In genomic region chr5:32443541-32444190, GRCh38 we compare ENCODE assay signal across 1 cellular context.
TF ChIP-seq lines count a peak whose summit lies in the region.

No MANE protein-coding gene starts in this region.

TF ChIP-seq in GM12878, 131 proteins besides CTCF, POLR2A, EP300 and RAD21 (continued from another document):
- TF ChIP-seq, protein P1, sequence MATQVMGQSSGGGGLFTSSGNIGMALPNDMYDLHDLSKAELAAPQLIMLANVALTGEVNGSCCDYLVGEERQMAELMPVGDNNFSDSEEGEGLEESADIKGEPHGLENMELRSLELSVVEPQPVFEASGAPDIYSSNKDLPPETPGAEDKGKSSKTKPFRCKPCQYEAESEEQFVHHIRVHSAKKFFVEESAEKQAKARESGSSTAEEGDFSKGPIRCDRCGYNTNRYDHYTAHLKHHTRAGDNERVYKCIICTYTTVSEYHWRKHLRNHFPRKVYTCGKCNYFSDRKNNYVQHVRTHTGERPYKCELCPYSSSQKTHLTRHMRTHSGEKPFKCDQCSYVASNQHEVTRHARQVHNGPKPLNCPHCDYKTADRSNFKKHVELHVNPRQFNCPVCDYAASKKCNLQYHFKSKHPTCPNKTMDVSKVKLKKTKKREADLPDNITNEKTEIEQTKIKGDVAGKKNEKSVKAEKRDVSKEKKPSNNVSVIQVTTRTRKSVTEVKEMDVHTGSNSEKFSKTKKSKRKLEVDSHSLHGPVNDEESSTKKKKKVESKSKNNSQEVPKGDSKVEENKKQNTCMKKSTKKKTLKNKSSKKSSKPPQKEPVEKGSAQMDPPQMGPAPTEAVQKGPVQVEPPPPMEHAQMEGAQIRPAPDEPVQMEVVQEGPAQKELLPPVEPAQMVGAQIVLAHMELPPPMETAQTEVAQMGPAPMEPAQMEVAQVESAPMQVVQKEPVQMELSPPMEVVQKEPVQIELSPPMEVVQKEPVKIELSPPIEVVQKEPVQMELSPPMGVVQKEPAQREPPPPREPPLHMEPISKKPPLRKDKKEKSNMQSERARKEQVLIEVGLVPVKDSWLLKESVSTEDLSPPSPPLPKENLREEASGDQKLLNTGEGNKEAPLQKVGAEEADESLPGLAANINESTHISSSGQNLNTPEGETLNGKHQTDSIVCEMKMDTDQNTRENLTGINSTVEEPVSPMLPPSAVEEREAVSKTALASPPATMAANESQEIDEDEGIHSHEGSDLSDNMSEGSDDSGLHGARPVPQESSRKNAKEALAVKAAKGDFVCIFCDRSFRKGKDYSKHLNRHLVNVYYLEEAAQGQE (IDR thresholded peaks at IDR 0.05; ENCODE audit: low read depth, low read length): no peak
- no peak for TF ChIP-seq ZSCAN29 (IDR thresholded peaks at IDR 0.05)
- TF ChIP-seq ZZZ3 (IDR thresholded peaks at IDR 0.05; ENCODE audit: control insufficient read depth, insufficient read length, low read depth): no peak
- TF ChIP-seq, protein P2, sequence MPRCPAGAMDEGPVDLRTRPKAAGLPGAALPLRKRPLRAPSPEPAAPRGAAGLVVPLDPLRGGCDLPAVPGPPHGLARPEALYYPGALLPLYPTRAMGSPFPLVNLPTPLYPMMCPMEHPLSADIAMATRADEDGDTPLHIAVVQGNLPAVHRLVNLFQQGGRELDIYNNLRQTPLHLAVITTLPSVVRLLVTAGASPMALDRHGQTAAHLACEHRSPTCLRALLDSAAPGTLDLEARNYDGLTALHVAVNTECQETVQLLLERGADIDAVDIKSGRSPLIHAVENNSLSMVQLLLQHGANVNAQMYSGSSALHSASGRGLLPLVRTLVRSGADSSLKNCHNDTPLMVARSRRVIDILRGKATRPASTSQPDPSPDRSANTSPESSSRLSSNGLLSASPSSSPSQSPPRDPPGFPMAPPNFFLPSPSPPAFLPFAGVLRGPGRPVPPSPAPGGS (IDR thresholded peaks at IDR 0.05; ENCODE audit: borderline replicate concordance, insufficient read depth, low read depth, low read length, poor library complexity, severe bottlenecking): no peak
- no peak for TF ChIP-seq ATF7 (IDR thresholded peaks at IDR 0.05; ENCODE audit: low read depth)
- TF ChIP-seq NFYA (IDR thresholded peaks at IDR 0.05; ENCODE audit: borderline replicate concordance, low read depth, low read length): no peak
- TF ChIP-seq, protein P3, sequence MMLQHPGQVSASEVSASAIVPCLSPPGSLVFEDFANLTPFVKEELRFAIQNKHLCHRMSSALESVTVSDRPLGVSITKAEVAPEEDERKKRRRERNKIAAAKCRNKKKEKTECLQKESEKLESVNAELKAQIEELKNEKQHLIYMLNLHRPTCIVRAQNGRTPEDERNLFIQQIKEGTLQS (IDR thresholded peaks at IDR 0.05; ENCODE audit: borderline replicate concordance, extremely low read depth, low read depth, low read length): no peak
- TF ChIP-seq, protein P4, sequence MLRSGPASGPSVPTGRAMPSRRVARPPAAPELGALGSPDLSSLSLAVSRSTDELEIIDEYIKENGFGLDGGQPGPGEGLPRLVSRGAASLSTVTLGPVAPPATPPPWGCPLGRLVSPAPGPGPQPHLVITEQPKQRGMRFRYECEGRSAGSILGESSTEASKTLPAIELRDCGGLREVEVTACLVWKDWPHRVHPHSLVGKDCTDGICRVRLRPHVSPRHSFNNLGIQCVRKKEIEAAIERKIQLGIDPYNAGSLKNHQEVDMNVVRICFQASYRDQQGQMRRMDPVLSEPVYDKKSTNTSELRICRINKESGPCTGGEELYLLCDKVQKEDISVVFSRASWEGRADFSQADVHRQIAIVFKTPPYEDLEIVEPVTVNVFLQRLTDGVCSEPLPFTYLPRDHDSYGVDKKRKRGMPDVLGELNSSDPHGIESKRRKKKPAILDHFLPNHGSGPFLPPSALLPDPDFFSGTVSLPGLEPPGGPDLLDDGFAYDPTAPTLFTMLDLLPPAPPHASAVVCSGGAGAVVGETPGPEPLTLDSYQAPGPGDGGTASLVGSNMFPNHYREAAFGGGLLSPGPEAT (IDR thresholded peaks at IDR 0.05; ENCODE audit: low read depth): 0 out of 2 replicates have a peak, but pooled peaks have one; percentile 3
- no peak for TF ChIP-seq ETV6 (conservative IDR thresholded peaks at IDR 0.05 in 1 of 2, IDR thresholded peaks at IDR 0.05 in 1 of 2; ENCODE audit: borderline replicate concordance in 1 of 2, low read depth in 1 of 2)
- TF ChIP-seq EED (IDR thresholded peaks at IDR 0.05; ENCODE audit: low read depth): 0 out of 2 replicates have a peak, but pooled peaks have one; percentile 18
- TF ChIP-seq ZBTB40 (IDR thresholded peaks at IDR 0.05; ENCODE audit: borderline replicate concordance): no peak
- no peak for TF ChIP-seq CREM (IDR thresholded peaks at IDR 0.05; ENCODE audit: low read depth)
- TF ChIP-seq POU2F2 (IDR thresholded peaks at IDR 0.05; ENCODE audit: borderline replicate concordance, low read depth, low read length): 0 out of 3 replicates have a peak, but pooled peaks have one; percentile 12
- no peak for TF ChIP-seq FOXK2 (IDR thresholded peaks at IDR 0.05)
- TF ChIP-seq SIN3A (IDR thresholded peaks at IDR 0.05; ENCODE audit: low read depth, low read length): no peak
- no peak for TF ChIP-seq SMAD5 (IDR thresholded peaks at IDR 0.05; ENCODE audit: low read depth)
- TF ChIP-seq KLF5 (IDR thresholded peaks at IDR 0.05; ENCODE audit: partially characterized antibody): no peak
- 0 out of 2 replicates have a peak, but pooled peaks have one; percentile 21 for TF ChIP-seq IRF4 (IDR thresholded peaks at IDR 0.05; ENCODE audit: low read depth, low read length)
- TF ChIP-seq EGR1 (IDR thresholded peaks at IDR 0.05; ENCODE audit: borderline replicate concordance in 1 of 2, low read depth in 2 of 2, low read length in 2 of 2): peak in 1 of 2 experiments; percentile 51; a peak in 2 of 3 replicates
- no peak for TF ChIP-seq NR2F1 (conservative IDR thresholded peaks at IDR 0.05)
- TF ChIP-seq LARP7 (IDR thresholded peaks at IDR 0.05): peak; percentile 20; the same call in 1 of the 2 replicates
- no peak for TF ChIP-seq ZNF274 (IDR thresholded peaks at IDR 0.05; ENCODE audit: insufficient read depth, insufficient read length)
- no peak for TF ChIP-seq PKNOX1 (IDR thresholded peaks at IDR 0.05)
- TF ChIP-seq ZNF217 (IDR thresholded peaks at IDR 0.05): no peak
- no peak for TF ChIP-seq POLR2AphosphoS2 (IDR thresholded peaks at IDR 0.05; ENCODE audit: low read depth, low read length)
- no peak for TF ChIP-seq BACH1 (IDR thresholded peaks at IDR 0.05; ENCODE audit: borderline replicate concordance)
- no peak for TF ChIP-seq SUPT20H (IDR thresholded peaks at IDR 0.05; ENCODE audit: borderline replicate concordance, control insufficient read depth, low read depth, low read length)
